9 cellular contexts compared by ENCODE assay signal in genomic region chr16:75462804-75463203, GRCh38. TPM values are rescaled to one million over a fixed set of nuclear protein-coding genes. Genes with fewer than 3 reads are reported as not detected.
DNase-seq lines count a peak whose midpoint lies in the region; ATAC-seq and TF ChIP-seq lines count a peak whose summit lies in the region.
"Had no signal": no experiment of that assay in that cellular context is flagged by ENCODE, and none has a peak within 500 bp of the region (broad histone marks: within the 10 kb centered on the region; RNA-seq: fewer than 3 reads in every experiment).

No MANE protein-coding gene starts in this region.

- in situ Hi-C loops in IMR-90 (cut with MboI; ENCODE audit: low sequenced_read_pairs) = no loop called here

- no peak overlapping the region for H3K56ac ChIP-seq in IMR-90 (ENCODE audit: extremely low read depth, insufficient read depth, low read length)

- no peak for DNase-seq in activated CD4-positive, alpha-beta T cell treated with anti-CD3 and anti-CD28 coated beads for 36 hours
- DNase-seq in activated CD4-positive, alpha-beta T cell treated with anti-CD3 and anti-CD28 coated beads for 48 hours = no peak
- DNase-seq in IMR-90 = no peak
- no peak for DNase-seq in stimulated activated effector memory CD8-positive, alpha-beta T cell treated with anti-CD3 and anti-CD28 coated beads, Interleukin-12 subunit alpha, Interleukin-12 subunit beta, amount 100 ng/mL, for 72 hours (ENCODE audit: low spot score in 2 of 2)
- no peak for DNase-seq in activated CD4-positive, alpha-beta T cell treated with anti-CD3 and anti-CD28 coated beads, Interleukin-2, amount 50 U/mL, for 4 hours
- DNase-seq in left cardiac atrium = no peak
- DNase-seq in EL = no peak

- H3K9me3 ChIP-seq in IMR-90 (ENCODE audit: control insufficient read depth, insufficient read depth, low read length) (no peaks in the 10 kb centered on the region), duodenal mucosa (ENCODE audit: control insufficient read depth in 1 of 2, low read length in 2 of 2) (no peaks in the 10 kb centered on the region)

- H3K4ac ChIP-seq in IMR-90 (ENCODE audit: low read depth, low read length) = no peak overlapping the region

- H3K79me1 ChIP-seq in IMR-90 (ENCODE audit: low read depth in 1 of 2, low read length in 2 of 2) = peaks cover 14 to 51% of the 10 kb centered on the region in 2 experiments

- H3K9me1 ChIP-seq in IMR-90 (ENCODE audit: insufficient read depth, low read length) = peaks cover 5% of the 10 kb centered on the region

- H4K5ac ChIP-seq in IMR-90 (ENCODE audit: low read depth, low read length) = no peak overlapping the region

- no peaks in the 10 kb centered on the region for H3K9me3 Mint-ChIP-seq in activated CD4-positive, alpha-beta T cell treated with anti-CD3 and anti-CD28 coated beads for 36 hours (ENCODE audit: low read depth)
- H3K9me3 Mint-ChIP-seq in stimulated activated effector memory CD8-positive, alpha-beta T cell treated with anti-CD3 and anti-CD28 coated beads, Interleukin-12 subunit alpha, Interleukin-12 subunit beta, amount 100 ng/mL, for 72 hours = no peaks in the 10 kb centered on the region

- TF ChIP-seq RAD21 in IMR-90 (IDR thresholded peaks at IDR 0.05; ENCODE audit: low read length) = no peak

- peaks cover 14% of the 10 kb centered on the region for H4K20me1 ChIP-seq in IMR-90 (ENCODE audit: insufficient read depth, low read length)

- H3K27me3 Mint-ChIP-seq in activated CD4-positive, alpha-beta T cell treated with anti-CD3 and anti-CD28 coated beads for 36 hours = no peaks in the 10 kb centered on the region

- H4K8ac ChIP-seq in IMR-90 (ENCODE audit: low read depth in 2 of 2, low read length in 2 of 2) = no peak overlapping the region

- H3K27me3 ChIP-seq in IMR-90 (ENCODE audit: control insufficient read depth, insufficient read depth, low read length) (no peaks in the 10 kb centered on the region), duodenal mucosa (ENCODE audit: control insufficient read depth in 1 of 2, insufficient read depth in 2 of 2, low read length in 2 of 2) (no peaks in the 10 kb centered on the region)

- H3K27ac ChIP-seq in IMR-90 (ENCODE audit: insufficient read depth, low read length) (no peak overlapping the region), duodenal mucosa (ENCODE audit: low read depth, low read length) (no peak overlapping the region)

- H3K36me3 ChIP-seq in IMR-90 (ENCODE audit: control insufficient read depth, insufficient read depth, low read length) (no peaks in the 10 kb centered on the region), duodenal mucosa (ENCODE audit: control insufficient read depth in 1 of 2, insufficient read depth in 2 of 2, low read length in 2 of 2) (no peaks in the 10 kb centered on the region)

- ATAC-seq in activated CD4-positive, alpha-beta T cell treated with anti-CD3 and anti-CD28 coated beads for 36 hours = peak; percentile 33
- no peak for ATAC-seq in IMR-90 (ENCODE audit: low read depth)
- ATAC-seq in stimulated activated effector memory CD8-positive, alpha-beta T cell treated with anti-CD3 and anti-CD28 coated beads, Interleukin-12 subunit alpha, Interleukin-12 subunit beta, amount 100 ng/mL, for 72 hours = peak; percentile 52
- ATAC-seq in left cardiac atrium = no peak

- H3K4me3 ChIP-seq in IMR-90 (ENCODE audit: insufficient read depth, low read depth, low read length) (peak overlapping the region; percentile 85; the same call in 1 of the 2 replicates), duodenal mucosa (ENCODE audit: low read depth in 1 of 2, low read length in 2 of 2) (peak overlapping the region; percentile 83 to 85)

- CTCF ChIA-PET in activated CD4-positive, alpha-beta T cell treated with anti-CD3 and anti-CD28 coated beads for 36 hours (lab: Charles Lee) = no interaction called here
- CTCF ChIA-PET in IMR-90 (lab: Yijun Ruan, JAX) = no interaction called here

- no TSS peak for BruUV-seq in IMR-90 (replicated peaks; lab: Mats Ljungman, UMichigan)

- H2BK5ac ChIP-seq in IMR-90 (ENCODE audit: low read depth, low read length, poor library complexity, severe bottlenecking) = no peak overlapping the region

- H3K4me1 Mint-ChIP-seq in activated CD4-positive, alpha-beta T cell treated with anti-CD3 and anti-CD28 coated beads for 36 hours = peaks cover 50% of the 10 kb centered on the region
- peaks cover 58% of the 10 kb centered on the region for H3K4me1 Mint-ChIP-seq in stimulated activated effector memory CD8-positive, alpha-beta T cell treated with anti-CD3 and anti-CD28 coated beads, Interleukin-12 subunit alpha, Interleukin-12 subunit beta, amount 100 ng/mL, for 72 hours

- H2AK9ac ChIP-seq in IMR-90 (replicated peaks; ENCODE audit: low read depth, low read length, poor library complexity) = no peak overlapping the region

- H3K4me1 ChIP-seq in IMR-90 (ENCODE audit: control insufficient read depth, insufficient read depth, low read length) = no peaks in the 10 kb centered on the region; the same call in 1 of the 2 replicates
- peaks cover 40 to 48% of the 10 kb centered on the region in 2 donors for H3K4me1 ChIP-seq in duodenal mucosa (ENCODE audit: control insufficient read depth in 1 of 2, insufficient read depth in 2 of 2, low read length in 2 of 2)

- 33% methylated on average over 2 of the region's 2 CpGs; no CpG with 5 or more reads in 1 of the 2 experiments for WGBS in IMR-90 (ENCODE audit: extremely low coverage in 2 of 2, insufficient read length in 1 of 2), 2 experiments

- no peak overlapping the region for H3K14ac ChIP-seq in IMR-90 (replicated peaks; ENCODE audit: low read depth, low read length)

- H3K9ac ChIP-seq in IMR-90 (ENCODE audit: low read depth, low read length) = no peak overlapping the region
- peak overlapping the region; percentile 66 to 84 for H3K9ac ChIP-seq in duodenal mucosa (ENCODE audit: low read depth in 1 of 2, low read length in 2 of 2)

- peak overlapping the region; percentile 98 for H3K4me3 Mint-ChIP-seq in activated CD4-positive, alpha-beta T cell treated with anti-CD3 and anti-CD28 coated beads for 36 hours
- peak overlapping the region; percentile 92 for H3K4me3 Mint-ChIP-seq in stimulated activated effector memory CD8-positive, alpha-beta T cell treated with anti-CD3 and anti-CD28 coated beads, Interleukin-12 subunit alpha, Interleukin-12 subunit beta, amount 100 ng/mL, for 72 hours

- dilution Hi-C loops in IMR-90 (cut with HindIII; ENCODE audit: low sequenced_read_pairs, unreplicated experiment) = no loop called here

- no peak overlapping the region for H2BK20ac ChIP-seq in IMR-90 (ENCODE audit: low read depth, low read length)

- no peak overlapping the region for H2BK15ac ChIP-seq in IMR-90 (ENCODE audit: low read depth, low read length)

- H4K91ac ChIP-seq in IMR-90 (ENCODE audit: insufficient read depth, low read depth, low read length) = no peak overlapping the region

- TF ChIP-seq POLR2A in IMR-90 (IDR thresholded peaks at IDR 0.05; ENCODE audit: low read depth, low read length) = no peak

- no peak overlapping the region for H2BK120ac ChIP-seq in IMR-90 (ENCODE audit: low read depth, low read length)

- H3K18ac ChIP-seq in IMR-90 (ENCODE audit: low read depth, low read length) = no peak overlapping the region

- peak overlapping the region; percentile 94 for H3K27ac Mint-ChIP-seq in activated CD4-positive, alpha-beta T cell treated with anti-CD3 and anti-CD28 coated beads for 36 hours
- H3K27ac Mint-ChIP-seq in stimulated activated effector memory CD8-positive, alpha-beta T cell treated with anti-CD3 and anti-CD28 coated beads, Interleukin-12 subunit alpha, Interleukin-12 subunit beta, amount 100 ng/mL, for 72 hours = peak overlapping the region; percentile 93

- intact Hi-C loops in activated CD4-positive, alpha-beta T cell treated with anti-CD3 and anti-CD28 coated beads for 36 hours (cut with DNase I, micrococcal nuclease) = loop anchor here (1.0 to 5.0 kb wide), 2 partner anchors 61 to 266 kb away; no protein-coding TSS in a partner anchor
- intact Hi-C loops in IMR-90 (cut with micrococcal nuclease) = loop anchor here (5.0 to 10.0 kb wide), 2 partner anchors 94 to 162 kb away; partner anchors contain the start of genes ADAT1 and TMEM231
- intact Hi-C loops in left cardiac atrium (cut with DNase I) = no loop called here

- peaks cover 14% of the 10 kb centered on the region for H3K36me3 Mint-ChIP-seq in activated CD4-positive, alpha-beta T cell treated with anti-CD3 and anti-CD28 coated beads for 36 hours (ENCODE audit: low read depth)
- peaks cover 16% of the 10 kb centered on the region for H3K36me3 Mint-ChIP-seq in stimulated activated effector memory CD8-positive, alpha-beta T cell treated with anti-CD3 and anti-CD28 coated beads, Interleukin-12 subunit alpha, Interleukin-12 subunit beta, amount 100 ng/mL, for 72 hours

- no peak for TF ChIP-seq CTCF in IMR-90 (conservative IDR thresholded peaks at IDR 0.05; ENCODE audit: low read depth, low read length)

- H2AFZ ChIP-seq in IMR-90 (replicated peaks; ENCODE audit: low read length, poor library complexity) = no peak overlapping the region

- peak overlapping the region; percentile 80; the same call in 1 of the 2 replicates for H3K23ac ChIP-seq in IMR-90 (ENCODE audit: low read depth, low read length)

- POLR2A ChIA-PET in activated CD4-positive, alpha-beta T cell treated with anti-CD3 and anti-CD28 coated beads for 36 hours (lab: Charles Lee) = no interaction called here
- POLR2A ChIA-PET in IMR-90 (lab: Charles Lee; ENCODE audit: unreplicated experiment) = no interaction called here

- no peak overlapping the region for H2AK5ac ChIP-seq in IMR-90 (ENCODE audit: low read depth, low read length)

- peak overlapping the region; percentile 78 for H3K4me2 ChIP-seq in IMR-90 (ENCODE audit: low read depth, low read length)

RNA-seq across cellular contexts. Expression of gene TMEM170A, which starts 1.7 kb away (rescaled TPM):
- 10 to 100 TPM; 22.0 to 30.5 TPM for total RNA-seq in activated CD4-positive, alpha-beta T cell treated with anti-CD3 and anti-CD28 coated beads for 36 hours
- 10.9 and 16.7 TPM in 2 replicates for total RNA-seq in IMR-90 (2012; rRNA removed)
- 6.1 and 7.3 TPM in 2 replicates for polyA plus RNA-seq in IMR-90 (2012; rRNA removed)
- polyA plus RNA-seq in IMR-90 (2012; cell fraction: cytosol; rRNA removed) = 3.5 and 4.3 TPM in 2 replicates
- 5.3 and 10.1 TPM in 2 replicates for polyA plus RNA-seq in IMR-90 (2012; cell fraction: nucleus; rRNA removed; ENCODE audit: low replicate concordance)
- total RNA-seq in left cardiac atrium = 10 to 100 TPM in 1 of 2 donors, 1 to 10 TPM in 1; 10.0 to 12.2 TPM

RNA-seq across cellular contexts. Expression of gene CFDP1, which starts 29.5 kb away (rescaled TPM):
- total RNA-seq in activated CD4-positive, alpha-beta T cell treated with anti-CD3 and anti-CD28 coated beads for 36 hours = 10 to 100 TPM; 44.0 to 48.2 TPM
- total RNA-seq in IMR-90 (2012; rRNA removed) (15.6 and 32.5 TPM in 2 replicates), left cardiac atrium (10 to 100 TPM; 31.3 to 32.7 TPM)
- polyA plus RNA-seq in IMR-90 (2012; rRNA removed) = 36.2 and 38.7 TPM in 2 replicates
- 5.4 and 8.9 TPM in 2 replicates for polyA plus RNA-seq in IMR-90 (2012; cell fraction: cytosol; rRNA removed)
- polyA plus RNA-seq in IMR-90 (2012; cell fraction: nucleus; rRNA removed; ENCODE audit: low replicate concordance) = 1.8 and 16.7 TPM in 2 replicates

RNA-seq across cellular contexts. Expression of gene CHST6, which starts 32.4 kb away (rescaled TPM):
- not detected for total RNA-seq in activated CD4-positive, alpha-beta T cell treated with anti-CD3 and anti-CD28 coated beads for 36 hours
- total RNA-seq in IMR-90 (2012; rRNA removed) (under 0.01 TPM in 2 replicates), left cardiac atrium (1 to 10 TPM; 4.4 to 4.6 TPM)
- polyA plus RNA-seq in IMR-90 (2012; rRNA removed) = 0.12 and 0.19 TPM in 2 replicates
- polyA plus RNA-seq in IMR-90 (2012; cell fraction: cytosol; rRNA removed) = 0.09 and 0.18 TPM in 2 replicates
- 0.11 and 0.34 TPM in 2 replicates for polyA plus RNA-seq in IMR-90 (2012; cell fraction: nucleus; rRNA removed; ENCODE audit: low replicate concordance)
- total RNA-seq: T-helper 1 cell treated with Interleukin-12 subunit alpha and Interleukin-12 subunit beta and Interleukin-4 antibody, amounts not matched to agents 30 ng/mL and 1 ng/mL, for 36 hours had no signal

Comparison
In these comparisons a context has a peak if more than half of its experiments do, and no peak if none do; other contexts are left out.
1. ATAC-seq: peak in activated CD4-positive, alpha-beta T cell treated with anti-CD3 and anti-CD28 coated beads for 36 hours (single experiment) and stimulated activated effector memory CD8-positive, alpha-beta T cell treated with anti-CD3 and anti-CD28 coated beads, Interleukin-12 subunit alpha, Interleukin-12 subunit beta, amount 100 ng/mL, for 72 hours (single experiment); none in IMR-90 (single experiment) and left cardiac atrium (0 of 2).
2. intact Hi-C loops: an anchor here in activated CD4-positive, alpha-beta T cell treated with anti-CD3 and anti-CD28 coated beads for 36 hours (1.0 to 5.0 kb wide) and IMR-90 (5.0 to 10.0 kb wide); none called in left cardiac atrium.